In genomic region chr18:50560681-50561629, GRCh38 we compare ENCODE assay signal across 1 cellular context.
TF ChIP-seq lines count a peak whose summit lies in the region.

No MANE protein-coding gene starts in this region.

TF ChIP-seq in WTC11, 78 proteins besides CTCF, POLR2A, EP300 and RAD21 (continued from another document):
- TF ChIP-seq PRDM15 (CRISPR knock-in tag; IDR thresholded peaks at IDR 0.05) (no peak), JAZF1 (CRISPR knock-in tag; IDR thresholded peaks at IDR 0.05) (no peak)
